ENCODE assay signal across 1 cellular context in the genomic region with DNA sequence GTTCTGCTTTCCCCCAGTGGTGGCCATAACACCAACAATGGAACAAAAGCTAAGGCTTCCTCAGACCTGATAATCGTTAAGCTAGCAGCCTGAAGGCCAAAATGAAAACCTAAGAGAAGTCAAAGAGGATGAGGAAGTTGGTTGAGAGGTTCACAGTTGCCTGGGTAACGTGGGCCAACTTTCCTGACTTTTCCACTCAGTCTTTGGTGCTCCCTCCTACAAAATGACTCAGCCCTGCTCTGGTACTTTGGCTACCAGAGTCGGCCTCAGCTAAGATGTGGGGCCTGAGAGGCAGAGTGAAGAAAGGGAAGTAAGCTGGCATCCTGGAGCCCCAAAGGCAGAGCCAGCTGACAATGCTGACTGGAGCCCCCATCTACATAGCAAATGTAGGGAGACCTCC.
TF ChIP-seq lines count a peak whose summit lies in the region.

No MANE protein-coding gene starts in this region.

TF ChIP-seq in IMR-90, 13 proteins besides CTCF, POLR2A, EP300 and RAD21:
- no peak for TF ChIP-seq SMC3 (IDR thresholded peaks at IDR 0.05; ENCODE audit: low read depth, low read length)
TF ChIP-seq in IMR-90: peak in this region for 0.
